Comparison of ENCODE assay signal across 25 cellular contexts in genomic region chr7:1597361-1597760, GRCh38. TPM values are rescaled to one million over a fixed set of nuclear protein-coding genes. Genes with fewer than 3 reads are reported as not detected.
DNase-seq lines count a peak whose midpoint lies in the region; ATAC-seq, FAIRE-seq and TF ChIP-seq lines count a peak whose summit lies in the region.
"Had no signal": no experiment of that assay in that cellular context is flagged by ENCODE, and none has a peak within 500 bp of the region (broad histone marks: within the 10 kb centered on the region; RNA-seq: fewer than 3 reads in every experiment).

No MANE protein-coding gene starts in this region.

- H3K79me2 ChIP-seq in DND-41 (ENCODE audit: insufficient read depth, low read length) (no peaks in the 10 kb centered on the region), osteoblast (ENCODE audit: insufficient read depth, low read length) (no peaks in the 10 kb centered on the region)

- H3K36me3 ChIP-seq in DND-41 (ENCODE audit: insufficient read depth, low read length) (no peaks in the 10 kb centered on the region), endodermal cell (ENCODE audit: control insufficient read depth, insufficient read depth, low read length) (no peaks in the 10 kb centered on the region), osteoblast (ENCODE audit: insufficient read depth, low read length) (no peaks in the 10 kb centered on the region), kidney (ENCODE audit: control insufficient read depth in 1 of 2, insufficient read depth in 2 of 2, low read length in 2 of 2) (no peaks in the 10 kb centered on the region)
- no peaks in the 10 kb centered on the region for H3K36me3 ChIP-seq in effector memory CD4-positive, alpha-beta T cell (ENCODE audit: control insufficient read depth, insufficient read depth, low read length)
- H3K36me3 ChIP-seq: BE2C; BLaER1 treated with 17β-estradiol and CSF1 and Interleukin-3, amounts not matched to agents 10 nM and 100 nM had no signal

- TF ChIP-seq CTCF in DND-41 (IDR thresholded peaks at IDR 0.05; ENCODE audit: borderline replicate concordance, extremely low read depth, low read length, poor library complexity, severe bottlenecking): no peak
- no peak for TF ChIP-seq CTCF in endodermal cell (conservative IDR thresholded peaks at IDR 0.05)
- TF ChIP-seq CTCF in osteoblast (IDR thresholded peaks at IDR 0.05; ENCODE audit: extremely low read depth, low read depth, low read length): no peak
- TF ChIP-seq CTCF in kidney (IDR thresholded peaks at IDR 0.05; ENCODE audit: borderline replicate concordance, extremely low read depth, insufficient read depth): no peak

- ATAC-seq in activated naive CD4-positive, alpha-beta T cell treated with anti-CD3 and anti-CD28 coated beads, Interleukin-2, amount 50 U/mL, for 72 hours: no peak
- no peak for ATAC-seq in DND-41 (ENCODE audit: insufficient read depth, low read depth)
- ATAC-seq: A549 had no signal

- 80 to 93% methylated on average over 2 to 10 of the region's 10 CpGs for WGBS in endodermal cell (ENCODE audit: insufficient coverage in 1 of 2, insufficient read length in 1 of 2), 2 experiments

- H3K4me1 ChIP-seq in DND-41 (ENCODE audit: insufficient read depth, low read length) (peaks cover 19% of the 10 kb centered on the region), endodermal cell (ENCODE audit: control insufficient read depth, insufficient read depth, low read length) (no peaks in the 10 kb centered on the region), osteoblast (ENCODE audit: insufficient read depth, low read length) (no peaks in the 10 kb centered on the region), kidney (ENCODE audit: control insufficient read depth in 1 of 2, insufficient read depth in 1 of 2, low read depth in 1 of 2, low read length in 2 of 2) (no peaks in the 10 kb centered on the region)
- peaks cover 6% of the 10 kb centered on the region for H3K4me1 ChIP-seq in effector memory CD4-positive, alpha-beta T cell (ENCODE audit: control insufficient read depth, insufficient read depth, low read length, poor library complexity, severe bottlenecking)
- H3K4me1 ChIP-seq: A549, BE2C had no signal

- H3K27ac ChIP-seq in DND-41 (ENCODE audit: low read length): peak overlapping the region; percentile 36; the same call in 1 of the 2 replicates
- no peak overlapping the region for H3K27ac ChIP-seq in endodermal cell (ENCODE audit: low read depth, low read length)
- no peak overlapping the region for H3K27ac ChIP-seq in osteoblast (ENCODE audit: low read depth, low read length)
- no peak overlapping the region for H3K27ac ChIP-seq in kidney (ENCODE audit: low read depth in 2 of 2, low read length in 2 of 2)
- no peak overlapping the region for H3K27ac ChIP-seq in effector memory CD4-positive, alpha-beta T cell (ENCODE audit: insufficient read depth, low read length, poor library complexity, severe bottlenecking)
- H3K27ac ChIP-seq: A549; BLaER1 treated with 17β-estradiol and CSF1 and Interleukin-3, amounts not matched to agents 10 nM and 100 nM; GM23248 had no signal

- H3K9me3 ChIP-seq in DND-41 (ENCODE audit: insufficient read depth, low read length, severe bottlenecking) (no peaks in the 10 kb centered on the region), endodermal cell (ENCODE audit: control insufficient read depth, low read length) (no peaks in the 10 kb centered on the region), osteoblast (ENCODE audit: low read depth, low read length) (no peaks in the 10 kb centered on the region), kidney (ENCODE audit: control insufficient read depth in 1 of 2, low read length in 2 of 2) (no peaks in the 10 kb centered on the region)
- no peaks in the 10 kb centered on the region for H3K9me3 ChIP-seq in effector memory CD4-positive, alpha-beta T cell (ENCODE audit: control insufficient read depth, low read length)
- H3K9me3 ChIP-seq: A549, BE2C had no signal

- H2AFZ ChIP-seq in DND-41 (ENCODE audit: low read depth, low read length) (no peak overlapping the region), osteoblast (ENCODE audit: low read length) (no peak overlapping the region)
- H2AFZ ChIP-seq: GM23248 had no signal

- H3K4me2 ChIP-seq in DND-41 (ENCODE audit: insufficient read depth, low read length): no peak overlapping the region
- no peak overlapping the region for H3K4me2 ChIP-seq in osteoblast (ENCODE audit: insufficient read depth, low read length)
- H3K4me2 ChIP-seq: A549; BLaER1 treated with 17β-estradiol and CSF1 and Interleukin-3, amounts not matched to agents 10 nM and 100 nM had no signal

- no peaks in the 10 kb centered on the region for H3K27me3 ChIP-seq in DND-41 (ENCODE audit: insufficient read depth, low read length, poor library complexity)
- no peaks in the 10 kb centered on the region for H3K27me3 ChIP-seq in endodermal cell (ENCODE audit: control insufficient read depth, insufficient read depth, low read length, poor library complexity, severe bottlenecking)
- peaks cover 31% of the 10 kb centered on the region for H3K27me3 ChIP-seq in osteoblast (ENCODE audit: insufficient read depth, low read length)
- H3K27me3 ChIP-seq in effector memory CD4-positive, alpha-beta T cell (replicated peaks; ENCODE audit: control insufficient read depth, insufficient read depth, low read length, poor library complexity, severe bottlenecking): peaks cover 4% of the 10 kb centered on the region

- no peak for DNase-seq in activated naive CD4-positive, alpha-beta T cell treated with anti-CD3 and anti-CD28 coated beads, Interleukin-2, amount 50 U/mL, for 72 hours (ENCODE audit: low spot score in 2 of 2)
- no peak for DNase-seq in activated naive CD4-positive, alpha-beta T cell (lab: John Stamatoyannopoulos, UW)
- DNase-seq in DND-41: no peak
- DNase-seq in endodermal cell: peak; percentile 22
- peak; percentile 64 for DNase-seq in osteoblast (ENCODE audit: insufficient read length, low spot score, missing footprints)
- DNase-seq in kidney: no peak
- no peak for DNase-seq in NK-92 (lab: John Stamatoyannopoulos, UW; ENCODE audit: unreplicated experiment)
- no peak for DNase-seq in effector memory CD4-positive, alpha-beta T cell
- DNase-seq: 8988T; ACHN; AML-193; BE2C; CD4-positive, alpha-beta T cell; CD8-positive, alpha-beta memory T cell; DMS53; DMS79 treated with DMSO at 0.1 percent for 48 hours; GM23248; HCEC 1CT had no signal

- H3K9me3 Mint-ChIP-seq in activated naive CD4-positive, alpha-beta T cell treated with anti-CD3 and anti-CD28 coated beads, Interleukin-2, amount 50 U/mL, for 72 hours: no peaks in the 10 kb centered on the region
- H3K9me3 Mint-ChIP-seq in endodermal cell: peaks cover 4% of the 10 kb centered on the region
- H3K9me3 Mint-ChIP-seq: CD4-positive, alpha-beta T cell; CD8-positive, alpha-beta memory T cell had no signal

- H3K36me3 Mint-ChIP-seq in activated naive CD4-positive, alpha-beta T cell treated with anti-CD3 and anti-CD28 coated beads, Interleukin-2, amount 50 U/mL, for 72 hours: no peaks in the 10 kb centered on the region
- H3K36me3 Mint-ChIP-seq in endodermal cell (ENCODE audit: low read depth): no peaks in the 10 kb centered on the region
- H3K36me3 Mint-ChIP-seq: CD14-positive monocyte had no signal

- peaks cover 2% of the 10 kb centered on the region for H3K27me3 Mint-ChIP-seq in endodermal cell (ENCODE audit: insufficient read depth)

- H3K9ac ChIP-seq in DND-41 (ENCODE audit: low read depth, low read length) (no peak overlapping the region), endodermal cell (ENCODE audit: extremely low read depth, low read length, poor library complexity, severe bottlenecking) (no peak overlapping the region), kidney (ENCODE audit: low read length in 2 of 2) (no peak overlapping the region)
- H3K9ac ChIP-seq: BLaER1 treated with 17β-estradiol and CSF1 and Interleukin-3, amounts not matched to agents 10 nM and 100 nM; GM23248 had no signal

- H3K4me3 ChIP-seq in DND-41 (ENCODE audit: low read depth in 1 of 2, low read length in 2 of 2): no peak overlapping the region
- H3K4me3 ChIP-seq in endodermal cell (ENCODE audit: low read length): no peak overlapping the region
- no peak overlapping the region for H3K4me3 ChIP-seq in osteoblast (ENCODE audit: insufficient read depth, low read length)
- H3K4me3 ChIP-seq in kidney (ENCODE audit: low read length in 2 of 2): no peak overlapping the region
- no peak overlapping the region for H3K4me3 ChIP-seq in effector memory CD4-positive, alpha-beta T cell (ENCODE audit: insufficient read depth, low read depth, low read length, poor library complexity, severe bottlenecking)
- H3K4me3 ChIP-seq: A549; BLaER1 treated with 17β-estradiol and CSF1 and Interleukin-3, amounts not matched to agents 10 nM and 100 nM; GM23248 had no signal

- H3K4me3 Mint-ChIP-seq in endodermal cell: no peak overlapping the region
- H3K4me3 Mint-ChIP-seq: CD14-positive monocyte; CD4-positive, alpha-beta T cell; CD8-positive, alpha-beta memory T cell had no signal

- no peak for FAIRE-seq in kidney (lab: Jason Lieb, UNC)
- FAIRE-seq: A549, G401.6, GM12892, GM19239, H1 had no signal

- intact Hi-C loops in kidney (cut with DNase I): no loop called here

- H4K20me1 ChIP-seq in DND-41 (ENCODE audit: insufficient read depth, low read length) (no peaks in the 10 kb centered on the region), osteoblast (ENCODE audit: insufficient read depth, low read length) (no peaks in the 10 kb centered on the region)

- peak overlapping the region; percentile 27 to 51 for H3K27ac Mint-ChIP-seq in activated naive CD4-positive, alpha-beta T cell treated with anti-CD3 and anti-CD28 coated beads, Interleukin-2, amount 50 U/mL, for 72 hours
- H3K27ac Mint-ChIP-seq in endodermal cell: no peak overlapping the region
- H3K27ac Mint-ChIP-seq: CD14-positive monocyte; CD4-positive, alpha-beta T cell; CD8-positive, alpha-beta memory T cell had no signal

- H3K4me1 Mint-ChIP-seq in endodermal cell: no peaks in the 10 kb centered on the region
- H3K4me1 Mint-ChIP-seq: CD14-positive monocyte had no signal

RNA-seq across cellular contexts. Expression of gene PSMG3, which starts 27.5 kb away (rescaled TPM):
- total RNA-seq in activated naive CD4-positive, alpha-beta T cell treated with anti-CD3 and anti-CD28 coated beads, Interleukin-2, amount 50 U/mL, for 72 hours: 10 to 100 TPM; 26.8 to 36.4 TPM
- total RNA-seq in endodermal cell: 10 to 100 TPM; 30.1 to 44.3 TPM
- polyA plus RNA-seq in endodermal cell (2013, experiment 1 of 2): 30.0 TPM
- 30.2 TPM for polyA plus RNA-seq in endodermal cell (2013, experiment 2 of 2)
- 32.1 and 38.7 TPM in 2 replicates for total RNA-seq in osteoblast
- total RNA-seq in kidney: 29.7 TPM
- polyA plus RNA-seq in kidney (ENCODE audit: insufficient read depth, low read depth, low replicate concordance): 66.6 TPM

RNA-seq across cellular contexts. Expression of gene TMEM184A, which starts 41.4 kb away (rescaled TPM):
- total RNA-seq in activated naive CD4-positive, alpha-beta T cell treated with anti-CD3 and anti-CD28 coated beads, Interleukin-2, amount 50 U/mL, for 72 hours: under 1 TPM; 0.12 to 0.73 TPM
- total RNA-seq in endodermal cell (1 to 10 TPM; 4.6 to 5.1 TPM), osteoblast (under 0.01 TPM in 2 replicates), kidney (11.0 TPM)
- polyA plus RNA-seq in endodermal cell (2013, experiment 1 of 2): 0.43 TPM
- polyA plus RNA-seq in endodermal cell (2013, experiment 2 of 2): 1.1 TPM
- 6.8 TPM for polyA plus RNA-seq in kidney (ENCODE audit: insufficient read depth, low read depth, low replicate concordance)
- total RNA-seq: CD8-positive, alpha-beta memory T cell; GM23248 had no signal
- polyA plus RNA-seq: CD14-positive monocyte; CD8-positive, alpha-beta memory T cell; GM23248 had no signal

Comparison
In these comparisons a context has a peak if more than half of its experiments do, and no peak if none do; other contexts are left out.
1. DNase-seq: peak in endodermal cell (single experiment) and osteoblast (single experiment); none in activated naive CD4-positive, alpha-beta T cell treated with anti-CD3 and anti-CD28 coated beads, Interleukin-2, amount 50 U/mL, for 72 hours (0 of 2), activated naive CD4-positive, alpha-beta T cell (0 of 4), DND-41 (single experiment), kidney (single experiment), NK-92 (single experiment) and effector memory CD4-positive, alpha-beta T cell (0 of 3).